In the genomic region with DNA sequence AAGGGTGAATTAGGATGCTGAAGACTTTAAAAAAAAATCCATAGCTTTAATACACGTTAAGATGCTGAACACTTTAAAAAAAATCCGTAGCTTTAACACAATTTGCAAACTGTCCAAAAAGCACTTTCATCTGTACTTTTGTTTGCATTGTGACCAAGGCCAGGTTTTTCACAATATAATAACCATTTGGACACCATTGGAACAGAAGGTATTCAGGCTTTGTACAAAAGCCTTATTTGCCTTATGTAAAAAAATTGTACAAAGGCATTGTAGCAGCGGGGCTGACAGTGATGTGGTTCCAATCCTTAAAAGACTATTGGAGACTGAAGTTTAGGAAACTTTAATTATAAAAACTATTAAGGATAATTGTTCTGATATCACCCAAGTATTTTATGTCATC, we compare ENCODE assay signal across 19 cellular contexts.
"Had no signal": no experiment of that assay in that cellular context is flagged by ENCODE, and none has a peak within 500 bp of the region (broad histone marks: within the 10 kb centered on the region; RNA-seq: fewer than 3 reads in every experiment).

No MANE protein-coding gene starts in this region.

- H3K4me3 Mint-ChIP-seq: activated CD4-positive, alpha-beta T cell treated with anti-CD3 and anti-CD28 coated beads, Interleukin-2, amount 10 ng/mL, durations not matched to agents 7 days and 5 days; activated CD8-positive, alpha-beta T cell treated with anti-CD3 and anti-CD28 coated beads for 36 hours; activated naive CD8-positive, alpha-beta T cell treated with anti-CD3 and anti-CD28 coated beads, Interleukin-2, amount 10 ng/mL, durations not matched to agents 7 days and 5 days; activated T-cell treated with anti-CD3 and anti-CD28 coated beads, Interleukin-2, amount 50 U/mL, for 4 hours; mesothelial cell of epicardium; naive B cell had no signal

- H3K27me3 Mint-ChIP-seq: activated CD4-positive, alpha-beta T cell treated with anti-CD3 and anti-CD28 coated beads, Interleukin-2, amount 10 ng/mL, durations not matched to agents 7 days and 5 days; activated CD8-positive, alpha-beta T cell treated with anti-CD3 and anti-CD28 coated beads for 36 hours; activated naive CD8-positive, alpha-beta T cell treated with anti-CD3 and anti-CD28 coated beads, Interleukin-2, amount 10 ng/mL, durations not matched to agents 7 days and 5 days; naive B cell; progenitor cell of endocrine pancreas had no signal

- H3K4me1 Mint-ChIP-seq: mesothelial cell of epicardium had no signal

- DNase-seq: activated CD4-positive, alpha-beta T cell treated with anti-CD3 and anti-CD28 coated beads, Interleukin-2, amount 10 ng/mL, durations not matched to agents 7 days and 5 days; activated CD4-positive, CD25-positive, alpha-beta regulatory T cell treated with anti-CD3 and anti-CD28 coated beads, Interleukin-2, amount 50 U/mL, for 72 hours; activated CD8-positive, alpha-beta T cell treated with anti-CD3 and anti-CD28 coated beads for 36 hours; activated naive CD8-positive, alpha-beta T cell treated with anti-CD3 and anti-CD28 coated beads, Interleukin-2, amount 10 ng/mL, durations not matched to agents 7 days and 5 days; activated T-cell treated with anti-CD3 and anti-CD28 coated beads, Interleukin-2, amount 50 U/mL, for 4 hours; caudate nucleus; heart left ventricle; hypothalamus; naive B cell; stimulated activated CD4-positive, alpha-beta T cell treated with anti-CD3 and anti-CD28 coated beads, Interleukin-12 subunit alpha, Interleukin-12 subunit beta, amount 100 ng/mL, for 4 hours; stimulated activated CD4-positive, alpha-beta T cell treated with anti-CD3 and anti-CD28 coated beads, Interleukin-4, amount 100 ng/mL, for 1 hour; stimulated activated naive CD8-positive, alpha-beta T cell treated with anti-CD3 and anti-CD28 coated beads, Interleukin-15, Interleukin-2, amounts not matched to agents 100 U/mL and 50 U/mL, for 24 hours; T-helper 2 cell; trophoblast cell had no signal

- ATAC-seq: activated CD8-positive, alpha-beta T cell treated with anti-CD3 and anti-CD28 coated beads for 36 hours; activated T-cell treated with anti-CD3 and anti-CD28 coated beads, Interleukin-2, amount 50 U/mL, for 4 hours; foreskin keratinocyte; heart left ventricle; sciatic nerve; stimulated activated naive CD8-positive, alpha-beta T cell treated with anti-CD3 and anti-CD28 coated beads, Interleukin-15, Interleukin-2, amounts not matched to agents 100 U/mL and 50 U/mL, for 24 hours had no signal

- H3K27ac Mint-ChIP-seq: activated CD4-positive, alpha-beta T cell treated with anti-CD3 and anti-CD28 coated beads, Interleukin-2, amount 10 ng/mL, durations not matched to agents 7 days and 5 days; activated naive CD8-positive, alpha-beta T cell treated with anti-CD3 and anti-CD28 coated beads, Interleukin-2, amount 10 ng/mL, durations not matched to agents 7 days and 5 days; activated T-helper 2 cell treated with anti-CD3 and anti-CD28 coated beads, Interferon-gamma antibody, Interleukin-2, Interleukin-4, amounts not matched to agents 10 μg/mL and 5 μg/mL and 100 μg/mL, durations not matched to agents 14 hours and 24 hours and 36 hours; mesothelial cell of epicardium; progenitor cell of endocrine pancreas had no signal

- H3K36me3 Mint-ChIP-seq: naive B cell had no signal

- H3K9me3 Mint-ChIP-seq: activated CD4-positive, alpha-beta T cell treated with anti-CD3 and anti-CD28 coated beads, Interleukin-2, amount 10 ng/mL, durations not matched to agents 7 days and 5 days; activated CD8-positive, alpha-beta T cell treated with anti-CD3 and anti-CD28 coated beads for 36 hours; activated naive CD8-positive, alpha-beta T cell treated with anti-CD3 and anti-CD28 coated beads, Interleukin-2, amount 10 ng/mL, durations not matched to agents 7 days and 5 days; activated T-cell treated with anti-CD3 and anti-CD28 coated beads, Interleukin-2, amount 50 U/mL, for 4 hours; activated T-helper 2 cell treated with anti-CD3 and anti-CD28 coated beads, Interferon-gamma antibody, Interleukin-2, Interleukin-4, amounts not matched to agents 10 μg/mL and 5 μg/mL and 100 μg/mL, durations not matched to agents 14 hours and 24 hours and 36 hours; mesothelial cell of epicardium; naive B cell had no signal
